9 cellular contexts compared by ENCODE assay signal in genomic region chr2:240143801-240144648, GRCh38. TPM values are rescaled to one million over a fixed set of nuclear protein-coding genes. Genes with fewer than 3 reads are reported as not detected.
A peak's percentile ranks its signal among the peaks of the same experiment; 100 is the strongest.
DNase-seq lines count a peak whose midpoint lies in the region; ATAC-seq and TF ChIP-seq lines count a peak whose summit lies in the region.
"Had no signal": no experiment of that assay in that cellular context is flagged by ENCODE, and none has a peak within 500 bp of the region (broad histone marks: within the 10 kb centered on the region; RNA-seq: fewer than 3 reads in every experiment).

No MANE protein-coding gene starts in this region.

- H3K36me3 Mint-ChIP-seq in Calu3 (ENCODE audit: insufficient read depth, unreplicated experiment), result no peaks in the 10 kb centered on the region
- H3K36me3 Mint-ChIP-seq in activated CD4-positive, alpha-beta memory T cell treated with anti-CD3 and anti-CD28 coated beads for 36 hours, result no peaks in the 10 kb centered on the region

- peak; percentile 88 for DNase-seq in Calu3
- DNase-seq in HFF-Myc (ENCODE audit: extremely low read depth, low read depth), result peak; percentile 7
- peak; percentile 50 for DNase-seq in NCI-H460 (ENCODE audit: extremely low read depth, low read depth)
- DNase-seq in activated CD4-positive, alpha-beta memory T cell treated with anti-CD3 and anti-CD28 coated beads for 36 hours, result peak; percentile 84
- peak; percentile 10 to 47 for DNase-seq in dermis microvascular lymphatic vessel endothelial cell (ENCODE audit: low read depth in 2 of 2)
- DNase-seq in lung (ENCODE audit: low spot score), result peak; percentile 69
- peak; percentile 77 for DNase-seq in stimulated activated CD8-positive, alpha-beta memory T cell treated with anti-CD3 and anti-CD28 coated beads, Interleukin-15, amount 100 ng/mL, for 1 hour (ENCODE audit: low read depth)

- H3K36me3 ChIP-seq in lung (ENCODE audit: control insufficient read depth in 2 of 2, insufficient read depth in 2 of 2, low read length in 2 of 2), result no peaks in the 10 kb centered on the region

- H3K4me3 ChIP-seq in HFF-Myc (replicated peaks; ENCODE audit: low read depth, low read length) (no peak overlapping the region), lung (no peak overlapping the region)

- POLR2A ChIA-PET in activated CD4-positive, alpha-beta memory T cell treated with anti-CD3 and anti-CD28 coated beads for 36 hours (lab: Charles Lee), result no interaction called here

- no peaks in the 10 kb centered on the region for H3K4me1 Mint-ChIP-seq in Calu3 (ENCODE audit: low read depth, unreplicated experiment)
- H3K4me1 Mint-ChIP-seq in activated CD4-positive, alpha-beta memory T cell treated with anti-CD3 and anti-CD28 coated beads for 36 hours (ENCODE audit: low read depth), result no peaks in the 10 kb centered on the region

- no peaks in the 10 kb centered on the region for H3K9me3 ChIP-seq in lung (ENCODE audit: control insufficient read depth in 2 of 2, insufficient read depth in 1 of 2, low read length in 1 of 2)

- ATAC-seq in lung (ENCODE audit: insufficient read depth, low FRiP score), result peak; percentile 51
- ATAC-seq in HG03108 (IDR thresholded peaks at IDR 0.05; ENCODE audit: unreplicated experiment), result no peak

- H3K9me3 Mint-ChIP-seq in Calu3 (ENCODE audit: low read depth, unreplicated experiment), result peaks cover 2% of the 10 kb centered on the region
- H3K9me3 Mint-ChIP-seq in activated CD4-positive, alpha-beta memory T cell treated with anti-CD3 and anti-CD28 coated beads for 36 hours, result peaks cover 5% of the 10 kb centered on the region

- H3K27ac ChIP-seq in lung (ENCODE audit: low read depth in 1 of 2, low read length in 1 of 2), result no peak overlapping the region

- no peak overlapping the region for H3K27ac Mint-ChIP-seq in Calu3 (ENCODE audit: unreplicated experiment)
- no peak overlapping the region for H3K27ac Mint-ChIP-seq in activated CD4-positive, alpha-beta memory T cell treated with anti-CD3 and anti-CD28 coated beads for 36 hours

- no peaks in the 10 kb centered on the region for H3K4me1 ChIP-seq in lung (ENCODE audit: control insufficient read depth in 2 of 2, insufficient read depth in 2 of 2, low read length in 2 of 2)

- peaks cover 98% of the 10 kb centered on the region for H3K27me3 Mint-ChIP-seq in Calu3 (ENCODE audit: unreplicated experiment)
- H3K27me3 Mint-ChIP-seq in activated CD4-positive, alpha-beta memory T cell treated with anti-CD3 and anti-CD28 coated beads for 36 hours, result peaks cover 5% of the 10 kb centered on the region

- peak; percentile 94 for TF ChIP-seq CTCF in Calu3 (IDR thresholded peaks at IDR 0.05; ENCODE audit: unreplicated experiment)
- TF ChIP-seq CTCF in HFF-Myc (IDR thresholded peaks at IDR 0.05; ENCODE audit: low read depth, low read length, missing control alignments), result peak; percentile 88
- TF ChIP-seq CTCF in lung (IDR thresholded peaks at IDR 0.05; ENCODE audit: control extremely low read depth, extremely low read depth), result peak; percentile 90

- WGBS in lung, 2 donors, result 40 to 44% methylated on average over 35 to 36 of the region's 36 CpGs

- CTCF ChIA-PET in Calu3 (lab: Charles Lee), result interaction anchor here (0.5 to 1.8 kb wide), 4 partner anchors 71 to 131 kb away, joined by 3 to 24 read pairs (median 4); no protein-coding TSS in a partner anchor
- CTCF ChIA-PET in activated CD4-positive, alpha-beta memory T cell treated with anti-CD3 and anti-CD28 coated beads for 36 hours (lab: Charles Lee), result interaction anchor here (0.6 to 9.5 kb wide), 19 partner anchors 8 to 257 kb away, joined by 3 to 172 read pairs (median 4); partner anchors contain the start of gene OR6B3

- H3K27me3 ChIP-seq in lung (ENCODE audit: control insufficient read depth, insufficient read depth), result no peaks in the 10 kb centered on the region

- no peak overlapping the region for H3K4me3 Mint-ChIP-seq in Calu3 (ENCODE audit: low read depth, unreplicated experiment)
- H3K4me3 Mint-ChIP-seq in activated CD4-positive, alpha-beta memory T cell treated with anti-CD3 and anti-CD28 coated beads for 36 hours, result no peak overlapping the region

- BruUV-seq in Calu3 (replicated peaks; lab: Mats Ljungman, UMichigan), result no TSS peak

- intact Hi-C loops in Calu3 (cut with micrococcal nuclease; ENCODE audit: unreplicated experiment), result loop anchor here (1.0 kb wide), 1 partner anchor 83 kb away; no protein-coding TSS in a partner anchor
- intact Hi-C loops in activated CD4-positive, alpha-beta memory T cell treated with anti-CD3 and anti-CD28 coated beads for 36 hours (cut with micrococcal nuclease), result loop anchor here (1.0 to 2.0 kb wide), 2 partner anchors 83 to 209 kb away; no protein-coding TSS in a partner anchor

RNA-seq across cellular contexts. Expression of gene OTOS, which starts 3.6 kb away (rescaled TPM):
- total RNA-seq in Calu3 (2022), result not detected in 2 replicates
- not detected in 2 replicates for total RNA-seq in NCI-H460 (2014; rRNA removed; shearing (Covaris generic))
- not detected in 2 replicates for polyA plus RNA-seq in NCI-H460 (2014; cell fraction: nucleus; rRNA removed)
- total RNA-seq in activated CD4-positive, alpha-beta memory T cell treated with anti-CD3 and anti-CD28 coated beads for 36 hours, result not detected
- not detected in 2 replicates for total RNA-seq in dermis microvascular lymphatic vessel endothelial cell
- total RNA-seq in lung, result not detected
- not detected for polyA plus RNA-seq in lung
- total RNA-seq: T-helper 2 cell treated with Interferon-gamma antibody and Interleukin-4, amounts not matched to agents 100 ng/mL and 5 ng/mL, for 36 hours had no signal

RNA-seq across cellular contexts. Expression of gene COPS9, which starts 7.9 kb away (rescaled TPM):
- 94.4 and 106 TPM in 2 replicates for total RNA-seq in Calu3 (2022)
- total RNA-seq in NCI-H460 (2014; rRNA removed; shearing (Covaris generic)), result 134 and 144 TPM in 2 replicates
- polyA plus RNA-seq in NCI-H460 (2014; cell fraction: nucleus; rRNA removed), result 243 and 693 TPM in 2 replicates
- 10 to 100 TPM; 85.2 to 99.9 TPM for total RNA-seq in activated CD4-positive, alpha-beta memory T cell treated with anti-CD3 and anti-CD28 coated beads for 36 hours
- 117 and 160 TPM in 2 replicates for total RNA-seq in dermis microvascular lymphatic vessel endothelial cell
- 100 to 1,000 TPM in 1 of 2 donors, 10 to 100 TPM in 1; 52.5 to 113 TPM for total RNA-seq in lung
- polyA plus RNA-seq in lung, result 100 to 1,000 TPM; 184 to 386 TPM

Comparison
In these comparisons a context has a peak if more than half of its experiments do, and no peak if none do; other contexts are left out.
1. DNase-seq: peak in every context shown above with its lines; median percentile 88 in Calu3; 84 in activated CD4-positive, alpha-beta memory T cell treated with anti-CD3 and anti-CD28 coated beads for 36 hours; 77 in stimulated activated CD8-positive, alpha-beta memory T cell treated with anti-CD3 and anti-CD28 coated beads, Interleukin-15, amount 100 ng/mL, for 1 hour; 69 in lung; 50 in NCI-H460; 28 in dermis microvascular lymphatic vessel endothelial cell; 7 in HFF-Myc.